ENCODE assay signal across 24 cellular contexts in the genomic region with DNA sequence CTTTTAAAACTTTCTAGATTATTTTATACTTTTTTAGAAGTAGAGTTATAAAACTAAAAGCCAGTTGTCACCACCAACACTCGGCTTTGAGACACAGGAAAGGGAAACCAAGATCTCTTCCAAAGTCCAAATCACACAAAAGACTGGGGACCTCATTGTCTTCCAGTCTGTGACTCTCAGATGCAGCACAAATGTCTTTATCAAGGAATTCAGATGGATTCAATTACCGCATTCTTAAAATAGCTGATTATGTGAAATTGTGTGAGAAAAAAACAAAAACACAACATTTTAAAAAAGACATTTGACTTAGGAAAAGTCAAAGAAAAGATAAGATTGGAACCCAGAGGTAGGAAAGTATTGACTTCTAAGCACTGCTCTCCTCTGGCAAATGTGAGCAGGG. TPM values are rescaled to one million over a fixed set of nuclear protein-coding genes. Genes with fewer than 3 reads are reported as not detected.
"Had no signal": no experiment of that assay in that cellular context is flagged by ENCODE, and none has a peak within 500 bp of the region (broad histone marks: within the 10 kb centered on the region; RNA-seq: fewer than 3 reads in every experiment).

No MANE protein-coding gene starts in this region.

- H3K36me3 ChIP-seq: adrenal gland, Peyer's patch, SJCRH30 had no signal

- H3K4me3 ChIP-seq: adrenal gland, Peyer's patch, SJCRH30 had no signal

- H3K4me1 ChIP-seq: SJCRH30 had no signal

- H3K27me3 ChIP-seq: SJCRH30 had no signal

- H3K27ac ChIP-seq: adrenal gland, Peyer's patch, RWPE1, SJCRH30 had no signal

- H3K9me3 ChIP-seq: adrenal gland, Peyer's patch, SJCRH30 had no signal

- DNase-seq: activated CD4-positive, alpha-beta memory T cell treated with anti-CD3 and anti-CD28 coated beads for 36 hours; activated CD4-positive, alpha-beta T cell treated with anti-CD3 and anti-CD28 coated beads for 48 hours; activated CD4-positive, CD25-positive, alpha-beta regulatory T cell treated with anti-CD3 and anti-CD28 coated beads, Interleukin-2, amount 50 U/mL, for 72 hours; activated CD8-positive, alpha-beta memory T cell treated with anti-CD3 and anti-CD28 coated beads for 24 hours; activated gamma-delta T cell; activated naive CD4-positive, alpha-beta T cell treated with anti-CD3 and anti-CD28 coated beads, Interleukin-2, amount 10 ng/mL, durations not matched to agents 7 days and 5 days; activated naive CD8-positive, alpha-beta T cell treated with anti-CD3 and anti-CD28 coated beads, Interleukin-2, amount 10 ng/mL, durations not matched to agents 7 days and 5 days; activated T-cell treated with anti-CD3 and anti-CD28 coated beads, Interleukin-2, amount 50 U/mL, for 4 hours; adrenal gland; anterior cingulate cortex; KBM-7; NCI-H1048; NCI-H146; NCI-H187 treated with DMSO at 0.1 percent for 48 hours; NCI-H2081 treated with DMSO at 0.1 percent for 48 hours; NCI-H446; NCI-H524; Peyer's patch; Right ventricle myocardium superior had no signal

- ATAC-seq: activated T-cell treated with anti-CD3 and anti-CD28 coated beads, Interleukin-2, amount 50 U/mL, for 4 hours had no signal

RNA-seq across cellular contexts. Expression of a gene that starts 3.5 kb away (rescaled TPM):
- total RNA-seq: activated CD4-positive, alpha-beta memory T cell treated with anti-CD3 and anti-CD28 coated beads for 36 hours; activated naive CD8-positive, alpha-beta T cell treated with anti-CD3 and anti-CD28 coated beads, Interleukin-2, amount 10 ng/mL, durations not matched to agents 7 days and 5 days; activated T-cell treated with anti-CD3 and anti-CD28 coated beads, Interleukin-2, amount 50 U/mL, for 4 hours; adrenal gland; cardiac septum; LHCN-M2; M059J; Peyer's patch; Right ventricle myocardium superior; SJCRH30 had no signal

RNA-seq across cellular contexts. Expression of a gene that starts 19.6 kb away (rescaled TPM):
- total RNA-seq: activated CD4-positive, alpha-beta memory T cell treated with anti-CD3 and anti-CD28 coated beads for 36 hours; activated naive CD8-positive, alpha-beta T cell treated with anti-CD3 and anti-CD28 coated beads, Interleukin-2, amount 10 ng/mL, durations not matched to agents 7 days and 5 days; activated T-cell treated with anti-CD3 and anti-CD28 coated beads, Interleukin-2, amount 50 U/mL, for 4 hours; cardiac septum; M059J; Peyer's patch; Right ventricle myocardium superior had no signal
